Comparison of ENCODE assay signal across 15 cellular contexts in genomic region chr14:100160534-100160916, GRCh38. TPM values are rescaled to one million over a fixed set of nuclear protein-coding genes. Genes with fewer than 3 reads are reported as not detected.
A peak's percentile ranks its signal among the peaks of the same experiment; 100 is the strongest.
DNase-seq lines count a peak whose midpoint lies in the region; ATAC-seq, FAIRE-seq and TF ChIP-seq lines count a peak whose summit lies in the region.
"Had no signal": no experiment of that assay in that cellular context is flagged by ENCODE, and none has a peak within 500 bp of the region (broad histone marks: within the 10 kb centered on the region; RNA-seq: fewer than 3 reads in every experiment).

No MANE protein-coding gene starts in this region.

- SMC1A ChIA-PET in GM12878 (lab: Charles Lee; ENCODE audit: uncharacterized antibody, unreplicated experiment): no interaction called here

- BruUV-seq in GM12878 (replicated peaks; lab: Mats Ljungman, UMichigan) (no TSS peak), A673 (replicated peaks; lab: Mats Ljungman, UMichigan) (no TSS peak)

- no peaks in the 10 kb centered on the region for H3K9me2 ChIP-seq in GM23338 (ENCODE audit: insufficient read depth)

- H3K36me3 ChIP-seq in GM23338 (ENCODE audit: insufficient read depth) (no peaks in the 10 kb centered on the region), GM12878 (ENCODE audit: control insufficient read depth in 2 of 2, insufficient read depth in 2 of 2, low read length in 1 of 2) (no peaks in the 10 kb centered on the region), neural progenitor cell (no peaks in the 10 kb centered on the region), A673 (ENCODE audit: insufficient read depth, low read length, poor library complexity, severe bottlenecking) (no peaks in the 10 kb centered on the region)
- H3K36me3 ChIP-seq: HAP-1, SJCRH30 had no signal

- CTCF ChIA-PET in GM12878 (lab: Yijun Ruan, JAX) (no interaction called here), A673 (lab: Charles Lee) (no interaction called here)

- TF ChIP-seq EP300 in GM12878 (IDR thresholded peaks at IDR 0.05; ENCODE audit: borderline replicate concordance in 1 of 2, control insufficient read depth in 1 of 2, low read depth in 2 of 2, low read length in 2 of 2): no peak

- peak overlapping the region; percentile 44 for H3K4me3 Mint-ChIP-seq in activated naive CD8-positive, alpha-beta T cell treated with anti-CD3 and anti-CD28 coated beads, Interleukin-2, amount 10 ng/mL, durations not matched to agents 7 days and 5 days
- H3K4me3 Mint-ChIP-seq in activated naive CD8-positive, alpha-beta T cell treated with anti-CD3 and anti-CD28 coated beads, Interleukin-2, amount 50 U/mL, for 24 hours: no peak overlapping the region
- H3K4me3 Mint-ChIP-seq in GM23338: peak overlapping the region; percentile 68; the same call in 1 of the 3 replicates
- H3K4me3 Mint-ChIP-seq in neural progenitor cell: peak overlapping the region; percentile 72

- 79% methylated on average over 7 of the region's 7 CpGs for WGBS in GM12878 (ENCODE audit: insufficient coverage, insufficient replicate concordance, low lambda C conversion rate, missing lambda C conversion rate)

- RAD21 ChIA-PET in GM12878 (lab: Charles Lee; ENCODE audit: unreplicated experiment): no interaction called here

- H3K4me1 Mint-ChIP-seq in activated naive CD8-positive, alpha-beta T cell treated with anti-CD3 and anti-CD28 coated beads, Interleukin-2, amount 10 ng/mL, durations not matched to agents 7 days and 5 days: peaks cover 2% of the 10 kb centered on the region
- peaks cover 6% of the 10 kb centered on the region for H3K4me1 Mint-ChIP-seq in activated naive CD8-positive, alpha-beta T cell treated with anti-CD3 and anti-CD28 coated beads, Interleukin-2, amount 50 U/mL, for 24 hours
- H3K4me1 Mint-ChIP-seq in GM23338: peaks cover 7% of the 10 kb centered on the region
- peaks cover 7% of the 10 kb centered on the region for H3K4me1 Mint-ChIP-seq in neural progenitor cell

- in situ Hi-C loops in GM12878 (cut with MboI): no loop called here

- no peak for FAIRE-seq in GM12878 (lab: Jason Lieb, UNC)
- FAIRE-seq: RCC 7860 had no signal

- no peak for TF ChIP-seq RAD21 in GM12878 (IDR thresholded peaks at IDR 0.05; ENCODE audit: insufficient read depth, low read depth, low read length)

- ATAC-seq in activated naive CD8-positive, alpha-beta T cell treated with anti-CD3 and anti-CD28 coated beads, Interleukin-2, amount 10 ng/mL, durations not matched to agents 7 days and 5 days (ENCODE audit: low read depth): no peak
- ATAC-seq in activated naive CD8-positive, alpha-beta T cell treated with anti-CD3 and anti-CD28 coated beads, Interleukin-2, amount 50 U/mL, for 24 hours: no peak
- ATAC-seq in GM23338 (no peak), GM12878 (no peak)

- no peak overlapping the region for H3K27ac ChIP-seq in GM23338 (ENCODE audit: low read depth)
- no peak overlapping the region for H3K27ac ChIP-seq in GM12878 (ENCODE audit: control insufficient read depth, insufficient read depth)
- H3K27ac ChIP-seq in neural progenitor cell: no peak overlapping the region
- no peak overlapping the region for H3K27ac ChIP-seq in A673 (ENCODE audit: low read depth, low read length, poor library complexity, severe bottlenecking)
- H3K27ac ChIP-seq: SJCRH30 had no signal

- peaks cover 7% of the 10 kb centered on the region; the same call in 1 of the 2 replicates for H3F3A ChIP-seq in GM23338 (replicated peaks; ENCODE audit: low read depth)
- H3F3A ChIP-seq in neural progenitor cell (ENCODE audit: low read depth): peaks cover 11% of the 10 kb centered on the region

- H3K4me3 ChIP-seq in GM23338 (no peak overlapping the region), GM12878 (no peak overlapping the region), neural progenitor cell (no peak overlapping the region), A673 (ENCODE audit: low read depth, low read length, poor library complexity, severe bottlenecking) (no peak overlapping the region)
- H3K4me3 ChIP-seq: SJCRH30 had no signal

- H3K9me3 Mint-ChIP-seq in activated naive CD8-positive, alpha-beta T cell treated with anti-CD3 and anti-CD28 coated beads, Interleukin-2, amount 10 ng/mL, durations not matched to agents 7 days and 5 days: no peaks in the 10 kb centered on the region
- H3K9me3 Mint-ChIP-seq in activated naive CD8-positive, alpha-beta T cell treated with anti-CD3 and anti-CD28 coated beads, Interleukin-2, amount 50 U/mL, for 24 hours: no peaks in the 10 kb centered on the region
- H3K9me3 Mint-ChIP-seq in GM23338: no peaks in the 10 kb centered on the region
- H3K9me3 Mint-ChIP-seq in neural progenitor cell: peaks cover 3% of the 10 kb centered on the region

- H3K36me3 Mint-ChIP-seq in activated naive CD8-positive, alpha-beta T cell treated with anti-CD3 and anti-CD28 coated beads, Interleukin-2, amount 10 ng/mL, durations not matched to agents 7 days and 5 days: no peaks in the 10 kb centered on the region
- H3K36me3 Mint-ChIP-seq in activated naive CD8-positive, alpha-beta T cell treated with anti-CD3 and anti-CD28 coated beads, Interleukin-2, amount 50 U/mL, for 24 hours (ENCODE audit: low read depth): no peaks in the 10 kb centered on the region
- H3K36me3 Mint-ChIP-seq in GM23338 (ENCODE audit: low read depth): no peaks in the 10 kb centered on the region
- peaks cover 3% of the 10 kb centered on the region for H3K36me3 Mint-ChIP-seq in neural progenitor cell

- no peak overlapping the region for H3K9ac ChIP-seq in GM12878 (ENCODE audit: control insufficient read depth, insufficient read depth, low read length)
- H3K9ac ChIP-seq in neural progenitor cell: no peak overlapping the region

- H3K4me2 ChIP-seq in GM23338 (no peak overlapping the region; the same call in 1 of the 2 replicates), GM12878 (ENCODE audit: control insufficient read depth, insufficient read depth) (no peak overlapping the region), neural progenitor cell (no peak overlapping the region)

- POLR2A ChIA-PET in activated naive CD8-positive, alpha-beta T cell treated with anti-CD3 and anti-CD28 coated beads, Interleukin-2, amount 10 ng/mL, durations not matched to agents 7 days and 5 days (lab: Charles Lee): no interaction called here
- POLR2A ChIA-PET in GM12878 (lab: Charles Lee) (interaction anchor here (0.6 kb wide), 1 partner anchor 77 kb away, joined by 4 read pairs; no protein-coding TSS in a partner anchor), A673 (lab: Charles Lee; ENCODE audit: low non-redundant PET) (interaction anchor here (0.6 kb wide), 1 partner anchor 42 kb away, joined by 5 read pairs; no protein-coding TSS in a partner anchor)

- peaks cover 38% of the 10 kb centered on the region for H3K27me3 Mint-ChIP-seq in activated naive CD8-positive, alpha-beta T cell treated with anti-CD3 and anti-CD28 coated beads, Interleukin-2, amount 10 ng/mL, durations not matched to agents 7 days and 5 days
- H3K27me3 Mint-ChIP-seq in activated naive CD8-positive, alpha-beta T cell treated with anti-CD3 and anti-CD28 coated beads, Interleukin-2, amount 50 U/mL, for 24 hours: peaks cover 16% of the 10 kb centered on the region
- H3K27me3 Mint-ChIP-seq in GM23338 (ENCODE audit: insufficient read depth, low read depth, poor library complexity) (peaks cover 54% of the 10 kb centered on the region), neural progenitor cell (ENCODE audit: insufficient read depth, low read depth) (peaks cover 43% of the 10 kb centered on the region)

- no peak overlapping the region for H3K27ac Mint-ChIP-seq in activated naive CD8-positive, alpha-beta T cell treated with anti-CD3 and anti-CD28 coated beads, Interleukin-2, amount 10 ng/mL, durations not matched to agents 7 days and 5 days
- H3K27ac Mint-ChIP-seq in activated naive CD8-positive, alpha-beta T cell treated with anti-CD3 and anti-CD28 coated beads, Interleukin-2, amount 50 U/mL, for 24 hours: no peak overlapping the region
- no peak overlapping the region for H3K27ac Mint-ChIP-seq in GM23338
- H3K27ac Mint-ChIP-seq in neural progenitor cell: no peak overlapping the region

- H3K9me3 ChIP-seq in GM12878 (replicated peaks; ENCODE audit: control insufficient read depth, insufficient read depth, low read length) (no peaks in the 10 kb centered on the region), neural progenitor cell (ENCODE audit: low read depth) (no peaks in the 10 kb centered on the region), A673 (ENCODE audit: low read depth, low read length, poor library complexity, severe bottlenecking) (no peaks in the 10 kb centered on the region)
- H3K9me3 ChIP-seq: HAP-1, SJCRH30 had no signal

- H3K4me1 ChIP-seq in GM23338 (ENCODE audit: insufficient read depth) (no peaks in the 10 kb centered on the region), GM12878 (ENCODE audit: control insufficient read depth, insufficient read depth, low read length) (peaks cover 15% of the 10 kb centered on the region), neural progenitor cell (peaks cover 17% of the 10 kb centered on the region), A673 (ENCODE audit: insufficient read depth, low read length, poor library complexity, severe bottlenecking) (peaks cover 12% of the 10 kb centered on the region)
- H3K4me1 ChIP-seq: HAP-1 had no signal

- no peak for TF ChIP-seq POLR2A in GM12878 (IDR thresholded peaks at IDR 0.05; ENCODE audit: low read depth, low read length)

- H3K27me3 ChIP-seq in GM23338 (ENCODE audit: insufficient read depth) (peaks cover 62% of the 10 kb centered on the region), GM12878 (replicated peaks in 1 of 2; ENCODE audit: control insufficient read depth in 2 of 2, insufficient read depth in 2 of 2, low read length in 1 of 2) (peaks cover 3 to 5% of the 10 kb centered on the region in 2 experiments; a peak in 3 of 4 replicates), neural progenitor cell (peaks cover 95% of the 10 kb centered on the region), A673 (replicated peaks; ENCODE audit: insufficient read depth, low read depth, low read length, poor library complexity) (peaks cover 31% of the 10 kb centered on the region)
- H3K27me3 ChIP-seq: SJCRH30 had no signal

- no peaks in the 10 kb centered on the region; the same call in 1 of the 2 replicates for H4K20me1 ChIP-seq in GM23338 (replicated peaks; ENCODE audit: insufficient read depth)
- no peaks in the 10 kb centered on the region for H4K20me1 ChIP-seq in GM12878 (ENCODE audit: control insufficient read depth, insufficient read depth)
- H4K20me1 ChIP-seq in neural progenitor cell (ENCODE audit: low read depth): no peaks in the 10 kb centered on the region

- H2AFZ ChIP-seq in GM23338 (no peak overlapping the region), GM12878 (ENCODE audit: control insufficient read depth, low read depth, low read length) (no peak overlapping the region), neural progenitor cell (replicated peaks) (no peak overlapping the region)

- DNase-seq in activated naive CD8-positive, alpha-beta T cell treated with anti-CD3 and anti-CD28 coated beads, Interleukin-2, amount 10 ng/mL, durations not matched to agents 7 days and 5 days: no peak
- no peak for DNase-seq in activated naive CD8-positive, alpha-beta T cell treated with anti-CD3 and anti-CD28 coated beads, Interleukin-2, amount 50 U/mL, for 24 hours
- DNase-seq in GM23338 (ENCODE audit: low spot score) (no peak), GM12878 (ENCODE audit: low read depth, low spot score) (no peak), neural progenitor cell (ENCODE audit: low spot score) (no peak), glomerular visceral epithelial cell (ENCODE audit: extremely low spot score) (no peak), A673 (ENCODE audit: low spot score) (no peak)
- DNase-seq: ACHN, DMS153, EL, NCI-H1417, NCI-H2029, SJCRH30 had no signal

- no peaks in the 10 kb centered on the region for H3K79me2 ChIP-seq in GM23338 (replicated peaks; ENCODE audit: insufficient read depth)
- H3K79me2 ChIP-seq in GM12878 (ENCODE audit: control insufficient read depth, insufficient read depth, low read length): no peaks in the 10 kb centered on the region
- H3K79me2 ChIP-seq in neural progenitor cell (ENCODE audit: low read depth): no peaks in the 10 kb centered on the region

- TF ChIP-seq CTCF in GM23338 (conservative IDR thresholded peaks at IDR 0.05; ENCODE audit: low read depth in 2 of 2) (no peak), GM12878 (IDR thresholded peaks at IDR 0.05 in 2 of 3, conservative IDR thresholded peaks at IDR 0.05 in 1 of 3; ENCODE audit: control insufficient read depth in 2 of 3, extremely low read depth in 1 of 3, insufficient read depth in 1 of 3, low read depth in 3 of 3, low read length in 3 of 3) (no peak), neural progenitor cell (IDR thresholded peaks at IDR 0.05) (no peak), A673 (conservative IDR thresholded peaks at IDR 0.05; ENCODE audit: low read depth, low read length) (no peak)

- intact Hi-C loops in GM12878 (cut with micrococcal nuclease; ENCODE audit: unreplicated experiment) (no loop called here), A673 (cut with micrococcal nuclease; ENCODE audit: unreplicated experiment) (no loop called here)

RNA-seq across cellular contexts. Expression of gene DEGS2, which starts 1.1 kb away (rescaled TPM):
- under 1 TPM; 0.14 to 0.28 TPM for total RNA-seq in activated naive CD8-positive, alpha-beta T cell treated with anti-CD3 and anti-CD28 coated beads, Interleukin-2, amount 10 ng/mL, durations not matched to agents 7 days and 5 days
- total RNA-seq in GM23338 (2014; rRNA removed; shearing (Covaris generic)): 0.35 and 0.63 TPM in 2 replicates
- 1.0 and 2.2 TPM in 2 replicates for polyA plus RNA-seq in GM23338 (2016; fragmentation: Nextera tagmentation; extraction: Ambion mirVana)
- total RNA-seq in GM12878 (2013; cell fraction: nucleolus; rRNA removed): 1.4 and 2.3 TPM in 2 replicates
- 0.87 and 1.1 TPM in 2 replicates for total RNA-seq in GM12878 (2014; rRNA removed)
- total RNA-seq in GM12878 (2014; rRNA removed; fragmentation: Illumina TruSeq; extraction: Trizol): 0.05 and 0.45 TPM in 2 replicates
- 1.8 and 2.5 TPM in 2 replicates for total RNA-seq in GM12878 (2021)
- not detected for polyA plus RNA-seq in GM12878 (2011; ENCODE audit: low read depth)
- 0.07 TPM in 1 of 2 replicates, not detected in the other for polyA plus RNA-seq in GM12878 (2011; rRNA removed)
- 0.04 and 0.07 TPM in 2 replicates for polyA plus RNA-seq in GM12878 (2011; cell fraction: cytosol; rRNA removed)
- polyA plus RNA-seq in GM12878 (2011; cell fraction: nucleus; rRNA removed): 0.19 and 0.51 TPM in 2 replicates
- 0.51 and 0.80 TPM in 2 replicates for polyA plus RNA-seq in GM12878 (2012)
- 0.01 and 0.03 TPM in 2 replicates for polyA plus RNA-seq in GM12878 (2014; fragmentation: Illumina TruSeq; extraction: Trizol)
- polyA plus RNA-seq in GM12878 (2014; fragmentation: Nextera tagmentation; extraction: Ambion mirVana): under 1 TPM in 1 of 2 experiments, not detected in 1; 0.62 TPM
- 0.26 and 0.66 TPM in 2 replicates for polyA plus RNA-seq in GM12878 (2014; rRNA removed)
- polyA plus RNA-seq in GM12878 (2016; fragmentation: Nextera tagmentation; extraction: Ambion mirVana): under 1 TPM; 0.06 to 0.52 TPM
- polyA minus RNA-seq in GM12878 (2011; rRNA and poly(A)+ RNA removed): 0.10 TPM in 1 of 2 replicates, not detected in the other
- polyA minus RNA-seq in GM12878 (2011; cell fraction: cytosol; rRNA and poly(A)+ RNA removed): not detected in 2 replicates
- 0.10 and 0.24 TPM in 2 replicates for polyA minus RNA-seq in GM12878 (2011; cell fraction: nucleus; rRNA and poly(A)+ RNA removed)
- 0.25 TPM in 1 of 2 replicates, not detected in the other for total RNA-seq in neural progenitor cell (ENCODE audit: low replicate concordance)
- 0.07 TPM in 1 of 2 replicates, not detected in the other for total RNA-seq in A673 (2021)
- total RNA-seq: SJCRH30 had no signal
